ENCODE assay signal across 1 cellular context in the genomic region with DNA sequence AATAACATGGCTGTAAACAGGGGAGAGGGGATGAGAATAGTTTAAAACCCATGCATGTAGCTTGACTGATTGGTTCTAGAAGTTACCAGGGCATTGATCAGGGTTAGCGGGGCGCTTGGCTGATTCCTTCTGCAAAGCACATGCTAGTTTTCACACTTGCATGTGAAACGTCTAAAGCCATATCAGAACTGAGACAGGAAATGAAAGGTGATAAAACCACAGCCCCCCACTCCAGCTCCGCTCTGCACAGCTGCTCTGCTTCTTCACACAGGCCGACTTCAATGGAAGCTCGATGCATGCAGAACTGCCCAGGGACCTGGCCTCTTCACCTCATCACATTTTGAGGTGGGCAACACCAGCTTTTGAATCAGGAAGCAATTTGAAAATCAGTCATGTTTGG.
TF ChIP-seq lines count a peak whose summit lies in the region.

No MANE protein-coding gene starts in this region.

TF ChIP-seq in GM23338, 12 proteins besides CTCF, POLR2A, EP300 and RAD21:
- TF ChIP-seq ZNF462 (CRISPR knock-in tag; IDR thresholded peaks at IDR 0.05) (no peak), ETS1 (IDR thresholded peaks at IDR 0.05) (no peak), NANOG (IDR thresholded peaks at IDR 0.05; ENCODE audit: borderline replicate concordance) (no peak), ZNF331 (CRISPR knock-in tag; IDR thresholded peaks at IDR 0.05; ENCODE audit: low read depth) (no peak), EZH2phosphoT487 (IDR thresholded peaks at IDR 0.05; ENCODE audit: unreplicated experiment) (no peak), ZNF114 (CRISPR knock-in tag; IDR thresholded peaks at IDR 0.05) (no peak), EZH2 (IDR thresholded peaks at IDR 0.05; ENCODE audit: low read depth, unreplicated experiment) (no peak), POLR2AphosphoS5 (IDR thresholded peaks at IDR 0.05; ENCODE audit: low read depth) (no peak)
- TF ChIP-seq, protein P1, sequence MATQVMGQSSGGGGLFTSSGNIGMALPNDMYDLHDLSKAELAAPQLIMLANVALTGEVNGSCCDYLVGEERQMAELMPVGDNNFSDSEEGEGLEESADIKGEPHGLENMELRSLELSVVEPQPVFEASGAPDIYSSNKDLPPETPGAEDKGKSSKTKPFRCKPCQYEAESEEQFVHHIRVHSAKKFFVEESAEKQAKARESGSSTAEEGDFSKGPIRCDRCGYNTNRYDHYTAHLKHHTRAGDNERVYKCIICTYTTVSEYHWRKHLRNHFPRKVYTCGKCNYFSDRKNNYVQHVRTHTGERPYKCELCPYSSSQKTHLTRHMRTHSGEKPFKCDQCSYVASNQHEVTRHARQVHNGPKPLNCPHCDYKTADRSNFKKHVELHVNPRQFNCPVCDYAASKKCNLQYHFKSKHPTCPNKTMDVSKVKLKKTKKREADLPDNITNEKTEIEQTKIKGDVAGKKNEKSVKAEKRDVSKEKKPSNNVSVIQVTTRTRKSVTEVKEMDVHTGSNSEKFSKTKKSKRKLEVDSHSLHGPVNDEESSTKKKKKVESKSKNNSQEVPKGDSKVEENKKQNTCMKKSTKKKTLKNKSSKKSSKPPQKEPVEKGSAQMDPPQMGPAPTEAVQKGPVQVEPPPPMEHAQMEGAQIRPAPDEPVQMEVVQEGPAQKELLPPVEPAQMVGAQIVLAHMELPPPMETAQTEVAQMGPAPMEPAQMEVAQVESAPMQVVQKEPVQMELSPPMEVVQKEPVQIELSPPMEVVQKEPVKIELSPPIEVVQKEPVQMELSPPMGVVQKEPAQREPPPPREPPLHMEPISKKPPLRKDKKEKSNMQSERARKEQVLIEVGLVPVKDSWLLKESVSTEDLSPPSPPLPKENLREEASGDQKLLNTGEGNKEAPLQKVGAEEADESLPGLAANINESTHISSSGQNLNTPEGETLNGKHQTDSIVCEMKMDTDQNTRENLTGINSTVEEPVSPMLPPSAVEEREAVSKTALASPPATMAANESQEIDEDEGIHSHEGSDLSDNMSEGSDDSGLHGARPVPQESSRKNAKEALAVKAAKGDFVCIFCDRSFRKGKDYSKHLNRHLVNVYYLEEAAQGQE (IDR thresholded peaks at IDR 0.05; ENCODE audit: unreplicated experiment), result no peak
